In the genomic region with DNA sequence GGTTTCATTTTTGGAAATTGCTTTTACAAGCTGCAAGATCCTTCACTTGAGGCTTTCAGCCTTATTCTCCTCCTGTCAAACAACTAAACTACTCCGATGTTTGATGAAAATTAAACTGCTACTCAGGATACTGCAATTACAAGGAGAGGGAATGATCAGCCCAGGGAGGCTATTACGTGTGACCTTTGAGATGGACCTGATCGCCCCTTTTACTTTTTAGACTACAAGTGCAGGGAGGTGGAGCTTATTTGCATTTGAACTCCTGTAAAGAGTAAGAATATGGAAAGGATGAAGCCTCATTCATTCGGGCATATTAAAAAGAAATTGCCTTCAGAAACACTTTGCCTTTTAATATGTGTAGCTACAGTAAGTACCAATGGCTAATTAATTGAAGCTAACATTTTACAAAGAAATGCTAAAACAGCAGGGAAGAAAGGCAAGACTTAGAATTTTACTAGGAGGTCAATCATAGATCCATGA, we compare ENCODE assay signal across 11 cellular contexts.
DNase-seq lines count a peak whose midpoint lies in the region; ATAC-seq, FAIRE-seq and TF ChIP-seq lines count a peak whose summit lies in the region.
"Had no signal": no experiment of that assay in that cellular context is flagged by ENCODE, and none has a peak within 500 bp of the region (broad histone marks: within the 10 kb centered on the region; RNA-seq: fewer than 3 reads in every experiment).

No MANE protein-coding gene starts in this region.

- no peaks in the 10 kb centered on the region for H3K9me3 ChIP-seq in kidney (ENCODE audit: control insufficient read depth in 1 of 2, low read length in 2 of 2)
- H3K9me3 ChIP-seq: sigmoid colon had no signal

- no peak for FAIRE-seq in kidney (lab: Jason Lieb, UNC)

- H3K4me3 ChIP-seq in kidney (ENCODE audit: low read length in 2 of 2), result peak overlapping the region; percentile 3 to 9

- H3K27me3 Mint-ChIP-seq in activated naive CD8-positive, alpha-beta T cell, result peaks cover 19% of the 10 kb centered on the region
- H3K27me3 Mint-ChIP-seq in activated naive CD8-positive, alpha-beta T cell treated with anti-CD3 and anti-CD28 coated beads for 36 hours, result peaks cover 38% of the 10 kb centered on the region
- peaks cover 69% of the 10 kb centered on the region for H3K27me3 Mint-ChIP-seq in activated T-helper 2 cell treated with anti-CD3 and anti-CD28 coated beads, Interferon-gamma antibody, Interleukin-2, Interleukin-4, amounts not matched to agents 10 μg/mL and 5 μg/mL and 100 μg/mL, durations not matched to agents 14 hours and 24 hours and 36 hours (ENCODE audit: low read depth)

- H3K4me1 Mint-ChIP-seq in activated naive CD8-positive, alpha-beta T cell (ENCODE audit: low read depth), result peaks cover 9% of the 10 kb centered on the region
- H3K4me1 Mint-ChIP-seq in activated naive CD8-positive, alpha-beta T cell treated with anti-CD3 and anti-CD28 coated beads for 36 hours, result peaks cover 9% of the 10 kb centered on the region
- H3K4me1 Mint-ChIP-seq in activated T-helper 2 cell treated with anti-CD3 and anti-CD28 coated beads, Interferon-gamma antibody, Interleukin-2, Interleukin-4, amounts not matched to agents 10 μg/mL and 5 μg/mL and 100 μg/mL, durations not matched to agents 14 hours and 24 hours and 36 hours (ENCODE audit: low read depth), result peaks cover 17% of the 10 kb centered on the region
- peaks cover 14% of the 10 kb centered on the region for H3K4me1 Mint-ChIP-seq in stimulated activated effector memory CD8-positive, alpha-beta T cell treated with anti-CD3 and anti-CD28 coated beads, Interleukin-12 subunit alpha, Interleukin-12 subunit beta, amount 100 ng/mL, for 72 hours

- peak overlapping the region; percentile 72 for H3K4me3 Mint-ChIP-seq in activated naive CD8-positive, alpha-beta T cell
- no peak overlapping the region for H3K4me3 Mint-ChIP-seq in activated naive CD8-positive, alpha-beta T cell treated with anti-CD3 and anti-CD28 coated beads for 36 hours
- peak overlapping the region; percentile 45 for H3K4me3 Mint-ChIP-seq in activated T-helper 2 cell treated with anti-CD3 and anti-CD28 coated beads, Interferon-gamma antibody, Interleukin-2, Interleukin-4, amounts not matched to agents 10 μg/mL and 5 μg/mL and 100 μg/mL, durations not matched to agents 14 hours and 24 hours and 36 hours (ENCODE audit: low read depth)
- H3K4me3 Mint-ChIP-seq in stimulated activated effector memory CD8-positive, alpha-beta T cell treated with anti-CD3 and anti-CD28 coated beads, Interleukin-12 subunit alpha, Interleukin-12 subunit beta, amount 100 ng/mL, for 72 hours, result peak overlapping the region; percentile 21

- H3K4me1 ChIP-seq in kidney (ENCODE audit: control insufficient read depth in 1 of 2, insufficient read depth in 1 of 2, low read depth in 1 of 2, low read length in 2 of 2), result peaks cover 0 to 11% of the 10 kb centered on the region in 2 donors

- H3K27ac ChIP-seq in kidney (ENCODE audit: low read depth in 2 of 2, low read length in 2 of 2), result no peak overlapping the region

- no peaks in the 10 kb centered on the region for H3K36me3 ChIP-seq in kidney (ENCODE audit: control insufficient read depth in 1 of 2, insufficient read depth in 2 of 2, low read length in 2 of 2)
- H3K36me3 ChIP-seq: sigmoid colon had no signal

- H3K36me3 Mint-ChIP-seq in activated naive CD8-positive, alpha-beta T cell, result no peaks in the 10 kb centered on the region
- H3K36me3 Mint-ChIP-seq in activated naive CD8-positive, alpha-beta T cell treated with anti-CD3 and anti-CD28 coated beads for 36 hours, result no peaks in the 10 kb centered on the region
- peaks cover 5% of the 10 kb centered on the region for H3K36me3 Mint-ChIP-seq in activated T-helper 2 cell treated with anti-CD3 and anti-CD28 coated beads, Interferon-gamma antibody, Interleukin-2, Interleukin-4, amounts not matched to agents 10 μg/mL and 5 μg/mL and 100 μg/mL, durations not matched to agents 14 hours and 24 hours and 36 hours (ENCODE audit: low read depth)
- H3K36me3 Mint-ChIP-seq in stimulated activated effector memory CD8-positive, alpha-beta T cell treated with anti-CD3 and anti-CD28 coated beads, Interleukin-12 subunit alpha, Interleukin-12 subunit beta, amount 100 ng/mL, for 72 hours, result no peaks in the 10 kb centered on the region

- H3K27ac Mint-ChIP-seq in activated naive CD8-positive, alpha-beta T cell, result no peak overlapping the region
- no peak overlapping the region for H3K27ac Mint-ChIP-seq in activated naive CD8-positive, alpha-beta T cell treated with anti-CD3 and anti-CD28 coated beads for 36 hours
- H3K27ac Mint-ChIP-seq in activated T-helper 2 cell treated with anti-CD3 and anti-CD28 coated beads, Interferon-gamma antibody, Interleukin-2, Interleukin-4, amounts not matched to agents 10 μg/mL and 5 μg/mL and 100 μg/mL, durations not matched to agents 14 hours and 24 hours and 36 hours, result no peak overlapping the region
- no peak overlapping the region for H3K27ac Mint-ChIP-seq in stimulated activated effector memory CD8-positive, alpha-beta T cell treated with anti-CD3 and anti-CD28 coated beads, Interleukin-12 subunit alpha, Interleukin-12 subunit beta, amount 100 ng/mL, for 72 hours

- ATAC-seq in stimulated activated effector memory CD8-positive, alpha-beta T cell treated with anti-CD3 and anti-CD28 coated beads, Interleukin-12 subunit alpha, Interleukin-12 subunit beta, amount 100 ng/mL, for 72 hours, result no peak
- no peak for ATAC-seq in GM18502 (IDR thresholded peaks at IDR 0.05; ENCODE audit: poor library complexity, unreplicated experiment)
- no peak for ATAC-seq in HG02678 (IDR thresholded peaks at IDR 0.05; ENCODE audit: unreplicated experiment)

- TF ChIP-seq CTCF in kidney (IDR thresholded peaks at IDR 0.05; ENCODE audit: borderline replicate concordance, extremely low read depth, insufficient read depth), result no peak

- intact Hi-C loops in activated T-helper 2 cell treated with anti-CD3 and anti-CD28 coated beads, Interferon-gamma antibody, Interleukin-2, Interleukin-4, amounts not matched to agents 10 μg/mL and 5 μg/mL and 100 μg/mL, durations not matched to agents 14 hours and 24 hours and 36 hours (cut with micrococcal nuclease), result loop anchor here (2.0 to 10.0 kb wide), 2 partner anchors 223 to 321 kb away; a partner anchor contains a TSS
- intact Hi-C loops in kidney (cut with DNase I), result no loop called here

- DNase-seq in activated naive CD8-positive, alpha-beta T cell treated with anti-CD3 and anti-CD28 coated beads for 36 hours, result no peak
- no peak for DNase-seq in activated T-helper 2 cell treated with anti-CD3 and anti-CD28 coated beads, Interferon-gamma antibody, Interleukin-2, Interleukin-4, amounts not matched to agents 10 μg/mL and 5 μg/mL and 100 μg/mL, durations not matched to agents 14 hours and 24 hours and 36 hours (ENCODE audit: low spot score)
- no peak for DNase-seq in kidney
- no peak for DNase-seq in stimulated activated effector memory CD8-positive, alpha-beta T cell treated with anti-CD3 and anti-CD28 coated beads, Interleukin-12 subunit alpha, Interleukin-12 subunit beta, amount 100 ng/mL, for 72 hours (ENCODE audit: low spot score in 2 of 2)
- no peak for DNase-seq in NCI-H2196 treated with DMSO at 0.1 percent for 48 hours (lab: John Stamatoyannopoulos, UW; ENCODE audit: unreplicated experiment)
- DNase-seq: activated CD8-positive, alpha-beta memory T cell treated with anti-CD3 and anti-CD28 coated beads for 24 hours; NCI-H510A treated with DMSO at 0.1 percent for 48 hours; sigmoid colon had no signal

- H3K9ac ChIP-seq in kidney (ENCODE audit: low read length in 2 of 2), result no peak overlapping the region

- H3K9me3 Mint-ChIP-seq in activated naive CD8-positive, alpha-beta T cell (ENCODE audit: low read depth), result no peaks in the 10 kb centered on the region
- no peaks in the 10 kb centered on the region for H3K9me3 Mint-ChIP-seq in activated naive CD8-positive, alpha-beta T cell treated with anti-CD3 and anti-CD28 coated beads for 36 hours
- H3K9me3 Mint-ChIP-seq in activated T-helper 2 cell treated with anti-CD3 and anti-CD28 coated beads, Interferon-gamma antibody, Interleukin-2, Interleukin-4, amounts not matched to agents 10 μg/mL and 5 μg/mL and 100 μg/mL, durations not matched to agents 14 hours and 24 hours and 36 hours, result no peaks in the 10 kb centered on the region
- no peaks in the 10 kb centered on the region for H3K9me3 Mint-ChIP-seq in stimulated activated effector memory CD8-positive, alpha-beta T cell treated with anti-CD3 and anti-CD28 coated beads, Interleukin-12 subunit alpha, Interleukin-12 subunit beta, amount 100 ng/mL, for 72 hours
